In genomic region chr1:156665539-156665938, GRCh38 we compare ENCODE assay signal across 1 cellular context.
TF ChIP-seq lines count a peak whose summit lies in the region.

No MANE protein-coding gene starts in this region.

TF ChIP-seq in HepG2, 621 proteins besides CTCF, POLR2A, EP300 and RAD21:
- TF ChIP-seq YEATS4 (CRISPR knock-in tag; IDR thresholded peaks at IDR 0.05; ENCODE audit: borderline replicate concordance) (no peak), HNF1A (IDR thresholded peaks at IDR 0.05; ENCODE audit: low read depth) (0 out of 2 replicates have a peak, but pooled peaks have one; percentile 0), HNF1A (CRISPR knock-in tag; IDR thresholded peaks at IDR 0.05; ENCODE audit: borderline replicate concordance) (no peak)
